Comparison of ENCODE assay signal across 17 cellular contexts in genomic region chr11:329886-330253, GRCh38. TPM values are rescaled to one million over a fixed set of nuclear protein-coding genes. Genes with fewer than 3 reads are reported as not detected.
A peak's percentile ranks its signal among the peaks of the same experiment; 100 is the strongest.
DNase-seq lines count a peak whose midpoint lies in the region; ATAC-seq and TF ChIP-seq lines count a peak whose summit lies in the region.
"Had no signal": no experiment of that assay in that cellular context is flagged by ENCODE, and none has a peak within 500 bp of the region (broad histone marks: within the 10 kb centered on the region; RNA-seq: fewer than 3 reads in every experiment).

No MANE protein-coding gene starts in this region.

- TF ChIP-seq CTCF in OCI-LY7 (conservative IDR thresholded peaks at IDR 0.05; ENCODE audit: low read length) (0 out of 2 replicates have a peak, but pooled peaks have one; percentile 13), chondrocyte (IDR thresholded peaks at IDR 0.05) (no peak), left ventricle myocardium inferior (IDR thresholded peaks at IDR 0.05; ENCODE audit: borderline replicate concordance) (no peak)

- H3K27ac ChIP-seq in OCI-LY7 (ENCODE audit: low read depth, low read length, poor library complexity, severe bottlenecking) = peak overlapping the region; percentile 91
- no peak overlapping the region for H3K27ac ChIP-seq in left ventricle myocardium inferior (replicated peaks)
- H3K27ac ChIP-seq: GM23248, left lung, upper lobe of right lung had no signal

- BruUV-seq in OCI-LY7 (replicated peaks; lab: Mats Ljungman, UMichigan) = TSS peak; percentile 94

- peak overlapping the region; percentile 69 for H3K4me3 Mint-ChIP-seq in activated CD4-positive, alpha-beta T cell treated with anti-CD3 and anti-CD28 coated beads, Interleukin-2, amount 10 ng/mL, durations not matched to agents 24 days and 14 days
- H3K4me3 Mint-ChIP-seq in chondrocyte (ENCODE audit: unreplicated experiment) = no peak overlapping the region

- H3K36me3 ChIP-seq in OCI-LY7 (ENCODE audit: insufficient read depth, low read length) (peaks cover 9% of the 10 kb centered on the region), left ventricle myocardium inferior (no peaks in the 10 kb centered on the region)
- H3K36me3 ChIP-seq: left lung, upper lobe of right lung had no signal

- no peak for ATAC-seq in HG03457 (IDR thresholded peaks at IDR 0.05; ENCODE audit: unreplicated experiment)
- ATAC-seq: left lung, right cardiac atrium, upper lobe of right lung had no signal

- CTCF ChIA-PET in OCI-LY7 (lab: Charles Lee; ENCODE audit: unreplicated experiment) = interaction anchor here (0.7 to 1.3 kb wide), 4 partner anchors 11 to 25 kb away, joined by 3 to 4 read pairs (median 4); no protein-coding TSS in a partner anchor

- peak overlapping the region; percentile 85 for H3K27ac Mint-ChIP-seq in activated CD4-positive, alpha-beta T cell treated with anti-CD3 and anti-CD28 coated beads, Interleukin-2, amount 10 ng/mL, durations not matched to agents 24 days and 14 days
- H3K27ac Mint-ChIP-seq in chondrocyte (ENCODE audit: unreplicated experiment) = no peak overlapping the region

- H4K20me1 ChIP-seq in OCI-LY7 (ENCODE audit: insufficient read depth, low read length) = no peaks in the 10 kb centered on the region

- H3K4me1 ChIP-seq in OCI-LY7 (ENCODE audit: insufficient read depth, low read length, poor library complexity, severe bottlenecking) (peaks cover 86% of the 10 kb centered on the region), left ventricle myocardium inferior (peaks cover 33% of the 10 kb centered on the region)

- peaks cover 48% of the 10 kb centered on the region for H3K4me1 Mint-ChIP-seq in activated CD4-positive, alpha-beta T cell treated with anti-CD3 and anti-CD28 coated beads, Interleukin-2, amount 10 ng/mL, durations not matched to agents 24 days and 14 days
- H3K4me1 Mint-ChIP-seq in chondrocyte (ENCODE audit: low read depth) = peaks cover 12% of the 10 kb centered on the region

- H3K9me3 Mint-ChIP-seq in activated CD4-positive, alpha-beta T cell treated with anti-CD3 and anti-CD28 coated beads, Interleukin-2, amount 10 ng/mL, durations not matched to agents 24 days and 14 days = no peaks in the 10 kb centered on the region
- no peaks in the 10 kb centered on the region for H3K9me3 Mint-ChIP-seq in chondrocyte (ENCODE audit: low read depth)

- peaks cover 3% of the 10 kb centered on the region for H3K36me3 Mint-ChIP-seq in activated CD4-positive, alpha-beta T cell treated with anti-CD3 and anti-CD28 coated beads, Interleukin-2, amount 10 ng/mL, durations not matched to agents 24 days and 14 days (ENCODE audit: low read depth)
- H3K36me3 Mint-ChIP-seq in chondrocyte (ENCODE audit: low read depth) = no peaks in the 10 kb centered on the region
- H3K36me3 Mint-ChIP-seq: brain had no signal

- H3K27me3 Mint-ChIP-seq in activated CD4-positive, alpha-beta T cell treated with anti-CD3 and anti-CD28 coated beads, Interleukin-2, amount 10 ng/mL, durations not matched to agents 24 days and 14 days = no peaks in the 10 kb centered on the region
- H3K27me3 Mint-ChIP-seq in chondrocyte (ENCODE audit: low read depth) = no peaks in the 10 kb centered on the region
- H3K27me3 Mint-ChIP-seq: brain had no signal

- H3K27me3 ChIP-seq in left ventricle myocardium inferior (ENCODE audit: low read depth) = peaks cover 7% of the 10 kb centered on the region
- H3K27me3 ChIP-seq: left lung, upper lobe of right lung had no signal

- H2AFZ ChIP-seq in OCI-LY7 (ENCODE audit: low read length) = no peak overlapping the region; the same call in 1 of the 2 replicates
- H2AFZ ChIP-seq: GM23248 had no signal

- POLR2A ChIA-PET in OCI-LY7 (lab: Charles Lee) = interaction anchor here (0.6 to 5.5 kb wide), 8 partner anchors 9 to 127 kb away, joined by 3 to 63 read pairs (median 12); no protein-coding TSS in a partner anchor

- peak overlapping the region; percentile 85 for H3K4me2 ChIP-seq in OCI-LY7 (ENCODE audit: low read length)

- H3K79me2 ChIP-seq in OCI-LY7 (ENCODE audit: insufficient read depth, low read depth, low read length) = no peaks in the 10 kb centered on the region

- H3K9me3 ChIP-seq in OCI-LY7 (ENCODE audit: low read length) = peaks cover 14% of the 10 kb centered on the region
- H3K9me3 ChIP-seq in left ventricle myocardium inferior (replicated peaks) = no peaks in the 10 kb centered on the region
- H3K9me3 ChIP-seq: left lung, upper lobe of right lung had no signal

- H3K4me3 ChIP-seq in OCI-LY7 (ENCODE audit: low read depth, low read length, poor library complexity, severe bottlenecking) (no peak overlapping the region), left ventricle myocardium inferior (no peak overlapping the region)
- H3K4me3 ChIP-seq: GM23248, left lung, upper lobe of right lung had no signal

- peak; percentile 59 for DNase-seq in activated CD4-positive, alpha-beta T cell treated with anti-CD3 and anti-CD28 coated beads, Interleukin-2, amount 10 ng/mL, durations not matched to agents 24 days and 14 days
- DNase-seq in activated CD4-positive, alpha-beta T cell treated with anti-CD3 and anti-CD28 coated beads for 48 hours = no peak
- DNase-seq in OCI-LY7 (ENCODE audit: low spot score) (no peak), chondrocyte (ENCODE audit: low spot score) (peak; percentile 9), posterior vena cava (ENCODE audit: low spot score) (peak; percentile 28), middle frontal gyrus (ENCODE audit: extremely low spot score, low spot score) (no peak), left ventricle myocardium inferior (no peak)
- DNase-seq: activated T-cell treated with anti-CD3 and anti-CD28 coated beads for 4 hours; effector CD4-positive, alpha-beta T cell; GM23248; NCI-H2171 treated with DMSO at 0.1 percent for 48 hours; SHP77 had no signal

- intact Hi-C loops in activated CD4-positive, alpha-beta T cell treated with anti-CD3 and anti-CD28 coated beads, Interleukin-2, amount 10 ng/mL, durations not matched to agents 24 days and 14 days (cut with micrococcal nuclease) = no loop called here
- intact Hi-C loops in OCI-LY7 (cut with micrococcal nuclease; ENCODE audit: unreplicated experiment) (no loop called here), posterior vena cava (cut with DNase I) (no loop called here), left ventricle myocardium inferior (cut with micrococcal nuclease) (no loop called here)

- no peaks in the 10 kb centered on the region for H3K9me2 ChIP-seq in OCI-LY7 (ENCODE audit: insufficient read depth, low read length)

RNA-seq across cellular contexts. Expression of gene IFITM3, which starts 9.2 kb away (rescaled TPM):
- total RNA-seq in activated CD4-positive, alpha-beta T cell treated with anti-CD3 and anti-CD28 coated beads, Interleukin-2, amount 10 ng/mL, durations not matched to agents 24 days and 14 days = 5.0 and 6.0 TPM in 2 replicates
- 0.95 and 1.5 TPM in 2 replicates for total RNA-seq in OCI-LY7 (2014; rRNA removed; shearing (Covaris generic))
- total RNA-seq in OCI-LY7 (2022) (1.5 and 2.2 TPM in 2 replicates), chondrocyte (377 to 394 TPM (median 392 TPM) in 3 replicates), posterior vena cava (1,000 to 10,000 TPM; 1,080 to 1,276 TPM), left ventricle myocardium inferior (259 TPM)

RNA-seq across cellular contexts. Expression of gene IFITM1, which starts 16.0 kb away (rescaled TPM):
- total RNA-seq in activated CD4-positive, alpha-beta T cell treated with anti-CD3 and anti-CD28 coated beads, Interleukin-2, amount 10 ng/mL, durations not matched to agents 24 days and 14 days = 241 and 256 TPM in 2 replicates
- total RNA-seq in OCI-LY7 (2014; rRNA removed; shearing (Covaris generic)) = 30.3 and 36.4 TPM in 2 replicates
- total RNA-seq in OCI-LY7 (2022) = 72.4 TPM in 2 replicates
- total RNA-seq in chondrocyte = 1.0 to 3.3 TPM (median 1.6 TPM) in 3 replicates
- 100 to 1,000 TPM; 205 to 275 TPM for total RNA-seq in posterior vena cava
- 83.5 TPM for total RNA-seq in left ventricle myocardium inferior

RNA-seq across cellular contexts. Expression of gene IFITM2, which starts 22.3 kb away (rescaled TPM):
- 659 and 674 TPM in 2 replicates for total RNA-seq in activated CD4-positive, alpha-beta T cell treated with anti-CD3 and anti-CD28 coated beads, Interleukin-2, amount 10 ng/mL, durations not matched to agents 24 days and 14 days
- total RNA-seq in OCI-LY7 (2014; rRNA removed; shearing (Covaris generic)) = 9.5 and 22.1 TPM in 2 replicates
- 110 and 117 TPM in 2 replicates for total RNA-seq in OCI-LY7 (2022)
- 100 to 109 TPM (median 107 TPM) in 3 replicates for total RNA-seq in chondrocyte
- 100 to 1,000 TPM; 647 to 724 TPM for total RNA-seq in posterior vena cava
- 160 TPM for total RNA-seq in left ventricle myocardium inferior

RNA-seq across cellular contexts. Expression of gene IFITM5, which starts 30.5 kb away (rescaled TPM):
- total RNA-seq in activated CD4-positive, alpha-beta T cell treated with anti-CD3 and anti-CD28 coated beads, Interleukin-2, amount 10 ng/mL, durations not matched to agents 24 days and 14 days = not detected in 2 replicates
- not detected in 2 replicates for total RNA-seq in OCI-LY7 (2014; rRNA removed; shearing (Covaris generic))
- total RNA-seq in OCI-LY7 (2022) (not detected in 2 replicates), chondrocyte (not detected in 3 replicates), posterior vena cava (not detected), left ventricle myocardium inferior (not detected)
- total RNA-seq: GM23248, left lung, right cardiac atrium, upper lobe of right lung had no signal

RNA-seq across cellular contexts. Expression of gene B4GALNT4, which starts 39.4 kb away (rescaled TPM):
- total RNA-seq in activated CD4-positive, alpha-beta T cell treated with anti-CD3 and anti-CD28 coated beads, Interleukin-2, amount 10 ng/mL, durations not matched to agents 24 days and 14 days = 3.9 and 4.1 TPM in 2 replicates
- not detected in 2 replicates for total RNA-seq in OCI-LY7 (2014; rRNA removed; shearing (Covaris generic))
- not detected in 2 replicates for total RNA-seq in OCI-LY7 (2022)
- total RNA-seq in chondrocyte = 37.0 to 39.1 TPM (median 37.2 TPM) in 3 replicates
- 1 to 10 TPM in 1 of 2 donors, under 1 TPM in 1; 0.52 to 1.8 TPM for total RNA-seq in posterior vena cava
- total RNA-seq in left ventricle myocardium inferior = 1.5 TPM

Comparison
In these comparisons a context has a peak if more than half of its experiments do, and no peak if none do; other contexts are left out.
1. DNase-seq: peak in activated CD4-positive, alpha-beta T cell treated with anti-CD3 and anti-CD28 coated beads, Interleukin-2, amount 10 ng/mL, durations not matched to agents 24 days and 14 days (single experiment), chondrocyte (single experiment) and posterior vena cava (single experiment); none in activated CD4-positive, alpha-beta T cell treated with anti-CD3 and anti-CD28 coated beads for 48 hours (single experiment), OCI-LY7 (single experiment), middle frontal gyrus (single experiment) and left ventricle myocardium inferior (single experiment).
2. RNA of gene IFITM3, which starts 9.2 kb away (total RNA-seq): 1,080 to 1,276 TPM in posterior vena cava, 377 to 394 TPM in chondrocyte and 259 TPM in left ventricle myocardium inferior (single experiment); 5.0 to 6.0 TPM in activated CD4-positive, alpha-beta T cell treated with anti-CD3 and anti-CD28 coated beads, Interleukin-2, amount 10 ng/mL, durations not matched to agents 24 days and 14 days and 0.95 to 2.2 TPM in OCI-LY7; every median in the first group is over 10 times any median in the second.